ENCODE assay signal across 15 cellular contexts in genomic region chr7:88233828-88234227, GRCh38.
"Had no signal": no experiment of that assay in that cellular context is flagged by ENCODE, and none has a peak within 500 bp of the region (broad histone marks: within the 10 kb centered on the region; RNA-seq: fewer than 3 reads in every experiment).

No MANE protein-coding gene starts in this region.

- DNase-seq: activated CD4-positive, alpha-beta T cell treated with anti-CD3 and anti-CD28 coated beads, Interleukin-2, amount 10 ng/mL, durations not matched to agents 7 days and 5 days; activated CD4-positive, CD25-positive, alpha-beta regulatory T cell; activated CD8-positive, alpha-beta memory T cell treated with anti-CD3 and anti-CD28 coated beads, Interleukin-2, amount 50 U/mL, for 48 hours; activated gamma-delta T cell; activated T-cell treated with anti-CD3 and anti-CD28 coated beads, Interleukin-2, amount 50 U/mL, for 72 hours; caudate nucleus; hypothalamus; kidney; psoas muscle; stimulated activated naive CD8-positive, alpha-beta T cell treated with anti-CD3 and anti-CD28 coated beads, Interleukin-15, Interleukin-2, amounts not matched to agents 100 U/mL and 50 U/mL, for 24 hours; T-helper 2 cell had no signal

- H3K9me3 ChIP-seq: psoas muscle had no signal

- H3K4me1 ChIP-seq: psoas muscle had no signal

- H3K4me3 ChIP-seq: psoas muscle had no signal

- ATAC-seq: activated naive CD4-positive, alpha-beta T cell treated with anti-CD3 and anti-CD28 coated beads, Interleukin-2, amount 50 U/mL, for 72 hours; activated T-cell treated with anti-CD3 and anti-CD28 coated beads, Interleukin-2, amount 50 U/mL, for 72 hours; psoas muscle; sciatic nerve; stimulated activated naive CD8-positive, alpha-beta T cell treated with anti-CD3 and anti-CD28 coated beads, Interleukin-15, Interleukin-2, amounts not matched to agents 100 U/mL and 50 U/mL, for 24 hours had no signal

- H3K27ac ChIP-seq: psoas muscle had no signal

- FAIRE-seq: colon, kidney, TTC549 had no signal
